Comparison of ENCODE assay signal across 8 cellular contexts in the genomic region with DNA sequence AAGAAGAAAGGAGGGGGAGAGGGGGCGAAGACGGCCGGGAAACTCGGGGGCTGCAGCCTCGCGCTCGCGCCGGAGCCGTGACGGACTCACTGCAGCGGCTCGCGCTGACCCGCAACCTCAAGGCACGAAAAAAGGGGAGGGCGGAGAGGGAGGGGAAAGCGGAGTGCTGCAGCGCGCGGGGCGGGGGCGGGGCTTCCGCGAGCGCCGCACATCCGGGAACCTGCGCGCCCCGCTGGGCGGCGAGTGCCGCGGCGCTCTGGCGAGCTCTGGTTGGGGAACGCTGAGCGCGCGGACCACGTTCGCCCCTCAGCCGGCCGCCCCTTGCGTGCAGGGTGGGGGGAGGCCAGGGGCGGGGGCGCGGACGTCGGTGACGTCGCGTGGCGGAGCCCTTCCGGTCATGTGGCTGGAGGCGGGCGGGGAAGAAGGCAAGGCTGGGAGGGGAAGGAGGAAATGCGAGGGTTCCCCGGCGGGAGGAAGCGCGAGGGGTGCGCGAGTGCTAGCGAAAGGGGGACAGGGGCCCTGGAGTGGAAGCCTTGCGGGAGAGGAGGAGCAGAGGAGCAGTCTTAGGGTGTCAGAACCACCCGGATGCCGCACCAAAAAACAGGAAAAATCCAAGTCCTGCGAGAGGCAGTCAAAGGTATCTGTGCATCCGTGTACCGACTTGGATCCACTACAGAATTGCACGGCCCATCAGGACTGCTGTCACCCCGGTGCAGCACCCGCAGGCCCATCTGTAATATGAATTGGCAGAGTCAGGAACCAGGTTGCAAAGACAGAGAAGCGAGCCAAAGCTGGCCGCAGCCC. TPM values are rescaled to one million over a fixed set of nuclear protein-coding genes. Genes with fewer than 3 reads are reported as not detected.
DNase-seq lines count a peak whose midpoint lies in the region; ATAC-seq and TF ChIP-seq lines count a peak whose summit lies in the region.

A gene with protein sequence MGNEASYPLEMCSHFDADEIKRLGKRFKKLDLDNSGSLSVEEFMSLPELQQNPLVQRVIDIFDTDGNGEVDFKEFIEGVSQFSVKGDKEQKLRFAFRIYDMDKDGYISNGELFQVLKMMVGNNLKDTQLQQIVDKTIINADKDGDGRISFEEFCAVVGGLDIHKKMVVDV (minus strand): TSS at position 126 of the 804 bp plus-strand sequence. CDS start 405 bp downstream, outside the sequence.

- ATAC-seq in GM19023 (IDR thresholded peaks at IDR 0.05; ENCODE audit: unreplicated experiment) (peak; percentile 87), HG03196 (IDR thresholded peaks at IDR 0.05; ENCODE audit: unreplicated experiment) (peak; percentile 83)

- peak; percentile 19 to 90 (median 85) for TF ChIP-seq POLR2A in spleen (IDR thresholded peaks at IDR 0.05)

- no peaks in the 10 kb centered on the region for H3K27me3 ChIP-seq in spleen (replicated peaks in 1 of 7)

- intact Hi-C loops in spleen (cut with DNase I; ENCODE audit: low total_unique reads): no loop called here

- 1% methylated on average over 59 to 77 of the region's 77 CpGs for WGBS in spleen, 5 donors

- TF ChIP-seq CTCF in spleen (IDR thresholded peaks at IDR 0.05 in 8 of 11, conservative IDR thresholded peaks at IDR 0.05 in 3 of 11): peak in 2 of 11 experiments; percentile 6 to 27

- H3K9me3 ChIP-seq in spleen: no peaks in the 10 kb centered on the region

- DNase-seq in AG08396 (ENCODE audit: low spot score) (peak; percentile 95), NCI-H345 treated with DMSO at 0.1 percent for 48 hours (lab: John Stamatoyannopoulos, UW; ENCODE audit: unreplicated experiment) (peak; percentile 81), inferior parietal cortex (ENCODE audit: extremely low spot score) (peak; percentile 94), spleen (peak; percentile 100)
- peak; percentile 87 for DNase-seq in activated CD4-positive, CD25-positive, alpha-beta regulatory T cell treated with anti-CD3 and anti-CD28 coated beads, Interleukin-2, amount 50 U/mL, for 16 hours (ENCODE audit: low read depth, low spot score)
- peak; percentile 95 for DNase-seq in central memory CD4-positive, alpha-beta T cell

- no peaks in the 10 kb centered on the region for H3K36me3 ChIP-seq in spleen

- H3K27ac ChIP-seq in spleen: peak within 1 kb of the TSS; percentile 94 to 99 (median 98)

- H3K4me3 ChIP-seq in spleen: peak within 1 kb of the TSS; percentile 61 to 83 (median 76)

- H3K4me1 ChIP-seq in spleen: peaks cover 32 to 66% (median 59%) of the 10 kb centered on the region in 6 donors

RNA-seq across cellular contexts. Expression of the gene that starts here (rescaled TPM):
- total RNA-seq in spleen: 10 to 100 TPM; 55.2 to 78.2 (median 69.8) TPM
- 10 to 100 TPM; 13.7 to 26.2 (median 18.8) TPM for polyA plus RNA-seq in spleen

Comparison
In these comparisons a context has a peak if more than half of its experiments do, and no peak if none do; other contexts are left out.
1. Peak in every context shown above with its lines: DNase-seq, ATAC-seq, H3K4me3 ChIP-seq and H3K27ac ChIP-seq.